ENCODE assay signal across 1 cellular context in the genomic region with DNA sequence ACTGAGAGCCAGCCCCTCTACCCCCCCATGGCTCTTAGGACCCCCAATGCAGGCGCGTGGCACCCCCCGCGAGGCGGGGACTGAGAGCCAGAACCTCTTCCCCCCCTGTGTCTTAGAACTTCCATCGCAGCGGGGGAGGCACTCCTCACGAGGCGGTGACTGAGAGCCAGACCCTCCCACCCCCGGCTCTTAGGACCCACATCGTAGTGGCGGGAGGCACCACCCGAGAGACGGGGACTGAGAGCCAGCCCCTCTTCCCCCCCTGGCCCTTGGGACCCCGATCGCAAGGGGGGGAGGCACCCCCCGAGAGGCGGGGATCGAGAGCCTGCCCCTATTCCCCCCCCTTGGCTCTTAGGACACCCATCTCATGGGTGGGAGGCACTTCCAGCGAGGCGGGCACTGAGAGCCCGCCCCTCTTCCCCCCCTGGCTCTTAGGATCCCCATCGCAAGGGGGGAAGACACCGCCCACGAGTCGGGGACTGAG.
TF ChIP-seq lines count a peak whose summit lies in the region.

No MANE protein-coding gene starts in this region.

TF ChIP-seq in HepG2, 621 proteins besides CTCF, POLR2A, EP300 and RAD21 (continued from another document):
- TF ChIP-seq, protein P1, sequence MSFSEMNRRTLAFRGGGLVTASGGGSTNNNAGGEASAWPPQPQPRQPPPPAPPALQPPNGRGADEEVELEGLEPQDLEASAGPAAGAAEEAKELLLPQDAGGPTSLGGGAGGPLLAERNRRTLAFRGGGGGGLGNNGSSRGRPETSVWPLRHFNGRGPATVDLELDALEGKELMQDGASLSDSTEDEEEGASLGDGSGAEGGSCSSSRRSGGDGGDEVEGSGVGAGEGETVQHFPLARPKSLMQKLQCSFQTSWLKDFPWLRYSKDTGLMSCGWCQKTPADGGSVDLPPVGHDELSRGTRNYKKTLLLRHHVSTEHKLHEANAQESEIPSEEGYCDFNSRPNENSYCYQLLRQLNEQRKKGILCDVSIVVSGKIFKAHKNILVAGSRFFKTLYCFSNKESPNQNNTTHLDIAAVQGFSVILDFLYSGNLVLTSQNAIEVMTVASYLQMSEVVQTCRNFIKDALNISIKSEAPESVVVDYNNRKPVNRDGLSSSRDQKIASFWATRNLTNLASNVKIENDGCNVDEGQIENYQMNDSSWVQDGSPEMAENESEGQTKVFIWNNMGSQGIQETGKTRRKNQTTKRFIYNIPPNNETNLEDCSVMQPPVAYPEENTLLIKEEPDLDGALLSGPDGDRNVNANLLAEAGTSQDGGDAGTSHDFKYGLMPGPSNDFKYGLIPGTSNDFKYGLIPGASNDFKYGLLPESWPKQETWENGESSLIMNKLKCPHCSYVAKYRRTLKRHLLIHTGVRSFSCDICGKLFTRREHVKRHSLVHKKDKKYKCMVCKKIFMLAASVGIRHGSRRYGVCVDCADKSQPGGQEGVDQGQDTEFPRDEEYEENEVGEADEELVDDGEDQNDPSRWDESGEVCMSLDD (CRISPR knock-in tag; IDR thresholded peaks at IDR 0.05; ENCODE audit: borderline replicate concordance), result no peak
- TF ChIP-seq SPEN (CRISPR knock-in tag; IDR thresholded peaks at IDR 0.05; ENCODE audit: low read depth), result no peak
- no peak for TF ChIP-seq MAFG (CRISPR knock-in tag; IDR thresholded peaks at IDR 0.05)
- no peak for TF ChIP-seq ZNF367 (CRISPR knock-in tag; IDR thresholded peaks at IDR 0.05; ENCODE audit: borderline replicate concordance)
- TF ChIP-seq ZBTB1 (CRISPR knock-in tag; IDR thresholded peaks at IDR 0.05; ENCODE audit: borderline replicate concordance), result no peak
- TF ChIP-seq GABPB1 (CRISPR knock-in tag; IDR thresholded peaks at IDR 0.05), result no peak
- no peak for TF ChIP-seq ZNF12 (CRISPR knock-in tag; IDR thresholded peaks at IDR 0.05)
- TF ChIP-seq ZNF138 (CRISPR knock-in tag; IDR thresholded peaks at IDR 0.05; ENCODE audit: low read depth), result no peak
- TF ChIP-seq, protein P2, sequence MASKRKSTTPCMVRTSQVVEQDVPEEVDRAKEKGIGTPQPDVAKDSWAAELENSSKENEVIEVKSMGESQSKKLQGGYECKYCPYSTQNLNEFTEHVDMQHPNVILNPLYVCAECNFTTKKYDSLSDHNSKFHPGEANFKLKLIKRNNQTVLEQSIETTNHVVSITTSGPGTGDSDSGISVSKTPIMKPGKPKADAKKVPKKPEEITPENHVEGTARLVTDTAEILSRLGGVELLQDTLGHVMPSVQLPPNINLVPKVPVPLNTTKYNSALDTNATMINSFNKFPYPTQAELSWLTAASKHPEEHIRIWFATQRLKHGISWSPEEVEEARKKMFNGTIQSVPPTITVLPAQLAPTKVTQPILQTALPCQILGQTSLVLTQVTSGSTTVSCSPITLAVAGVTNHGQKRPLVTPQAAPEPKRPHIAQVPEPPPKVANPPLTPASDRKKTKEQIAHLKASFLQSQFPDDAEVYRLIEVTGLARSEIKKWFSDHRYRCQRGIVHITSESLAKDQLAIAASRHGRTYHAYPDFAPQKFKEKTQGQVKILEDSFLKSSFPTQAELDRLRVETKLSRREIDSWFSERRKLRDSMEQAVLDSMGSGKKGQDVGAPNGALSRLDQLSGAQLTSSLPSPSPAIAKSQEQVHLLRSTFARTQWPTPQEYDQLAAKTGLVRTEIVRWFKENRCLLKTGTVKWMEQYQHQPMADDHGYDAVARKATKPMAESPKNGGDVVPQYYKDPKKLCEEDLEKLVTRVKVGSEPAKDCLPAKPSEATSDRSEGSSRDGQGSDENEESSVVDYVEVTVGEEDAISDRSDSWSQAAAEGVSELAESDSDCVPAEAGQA (IDR thresholded peaks at IDR 0.05; ENCODE audit: low read depth), result no peak
- TF ChIP-seq, protein P2 (CRISPR knock-in tag; IDR thresholded peaks at IDR 0.05; ENCODE audit: borderline replicate concordance), result no peak
- TF ChIP-seq ZNF292 (CRISPR knock-in tag; IDR thresholded peaks at IDR 0.05; ENCODE audit: borderline replicate concordance, low read depth), result no peak
- TF ChIP-seq MAZ (IDR thresholded peaks at IDR 0.05; ENCODE audit: borderline replicate concordance, low read depth, low read length), result no peak
- TF ChIP-seq MAZ (CRISPR knock-in tag; IDR thresholded peaks at IDR 0.05; ENCODE audit: low read depth), result no peak
- no peak for TF ChIP-seq RELA (CRISPR knock-in tag; IDR thresholded peaks at IDR 0.05)
